ENCODE assay signal across 8 cellular contexts in the genomic region with DNA sequence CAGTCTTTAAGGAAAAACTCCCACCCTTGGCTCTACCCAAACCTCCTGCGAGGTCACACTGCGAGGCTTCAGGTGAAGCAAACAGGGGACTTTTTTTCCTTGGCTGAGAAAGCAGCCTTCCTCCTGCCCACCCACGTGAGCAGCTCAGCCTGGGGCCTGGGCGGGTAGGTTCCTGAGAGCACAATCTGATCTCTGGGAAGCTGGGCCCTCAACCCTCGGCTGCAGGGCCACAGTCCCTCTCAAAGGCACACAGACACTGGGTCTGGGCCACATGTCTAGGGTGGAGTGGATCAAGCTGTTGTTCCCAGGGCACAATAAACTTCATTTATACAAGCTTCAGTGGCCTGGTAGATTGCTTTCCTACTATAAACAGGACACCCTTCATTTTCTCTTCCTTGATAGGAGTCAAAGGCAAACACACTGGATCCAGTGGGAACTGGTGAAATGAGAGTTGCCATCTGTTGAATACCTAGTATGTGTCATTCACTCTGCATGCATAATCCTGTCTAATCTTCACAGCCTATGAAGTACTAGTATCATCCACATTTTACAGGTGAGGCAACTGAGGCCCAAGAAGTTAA. TPM values are rescaled to one million over a fixed set of nuclear protein-coding genes. Genes with fewer than 3 reads are reported as not detected.
A peak's percentile ranks its signal among the peaks of the same experiment; 100 is the strongest.
DNase-seq lines count a peak whose midpoint lies in the region; ATAC-seq and TF ChIP-seq lines count a peak whose summit lies in the region.

No MANE protein-coding gene starts in this region.

- H3K36me3 Mint-ChIP-seq in naive thymus-derived CD8-positive, alpha-beta T cell: no peaks in the 10 kb centered on the region

- DNase-seq in COLO668 (lab: John Stamatoyannopoulos, UW; ENCODE audit: unreplicated experiment) (peak; percentile 47), NCI-H524 treated with DMSO at 0.1 percent for 48 hours (lab: John Stamatoyannopoulos, UW) (peak; percentile 27), coronary artery (ENCODE audit: low spot score) (no peak), retina (no peak), epidermal melanocyte (ENCODE audit: insufficient read length, low spot score) (no peak)
- peak in 1 of 10 donors; percentile 46 for DNase-seq in naive thymus-derived CD8-positive, alpha-beta T cell
- DNase-seq in activated CD4-positive, CD25-positive, alpha-beta regulatory T cell (lab: John Stamatoyannopoulos, UW): no peak

- peak overlapping the region; percentile 78 to 94 (median 84) for H3K4me3 Mint-ChIP-seq in naive thymus-derived CD8-positive, alpha-beta T cell

- peak overlapping the region; percentile 53 for H3K4me3 ChIP-seq in coronary artery

- no peaks in the 10 kb centered on the region for H3K27me3 Mint-ChIP-seq in naive thymus-derived CD8-positive, alpha-beta T cell

- no peaks in the 10 kb centered on the region for H3K9me3 Mint-ChIP-seq in naive thymus-derived CD8-positive, alpha-beta T cell

- H3K27ac Mint-ChIP-seq in naive thymus-derived CD8-positive, alpha-beta T cell: peak overlapping the region; percentile 90 to 99 (median 99)

- ATAC-seq in naive thymus-derived CD8-positive, alpha-beta T cell: no peak
- ATAC-seq in HG02678 (IDR thresholded peaks at IDR 0.05; ENCODE audit: unreplicated experiment): no peak

- TF ChIP-seq CTCF in coronary artery (IDR thresholded peaks at IDR 0.05): no peak

- peaks cover 60 to 88% (median 85%) of the 10 kb centered on the region in 4 donors for H3K4me1 Mint-ChIP-seq in naive thymus-derived CD8-positive, alpha-beta T cell

- peak overlapping the region; percentile 96 to 99 for H3K27ac ChIP-seq in coronary artery

- POLR2A ChIA-PET in naive thymus-derived CD8-positive, alpha-beta T cell (lab: Charles Lee): interaction anchor here (0.8 to 14.3 kb wide), 9 partner anchors 13 to 98 kb away, joined by 3 to 387 read pairs (median 6); partner anchors contain the start of gene PNMA1

RNA-seq across cellular contexts. Expression of gene PNMA1, which starts 41.3 kb away (rescaled TPM):
- total RNA-seq in naive thymus-derived CD8-positive, alpha-beta T cell: 10 to 100 TPM; 40.0 to 43.4 TPM
- polyA plus RNA-seq in naive thymus-derived CD8-positive, alpha-beta T cell: 10 to 100 TPM; 31.6 to 37.2 (median 37.2) TPM

Comparison
In these comparisons a context has a peak if more than half of its experiments do, and no peak if none do; other contexts are left out.
1. DNase-seq: peak in COLO668 (single experiment) and NCI-H524 treated with DMSO at 0.1 percent for 48 hours (single experiment); none in coronary artery (single experiment), retina (single experiment), activated CD4-positive, CD25-positive, alpha-beta regulatory T cell (0 of 4) and epidermal melanocyte (single experiment).